In the genomic region with DNA sequence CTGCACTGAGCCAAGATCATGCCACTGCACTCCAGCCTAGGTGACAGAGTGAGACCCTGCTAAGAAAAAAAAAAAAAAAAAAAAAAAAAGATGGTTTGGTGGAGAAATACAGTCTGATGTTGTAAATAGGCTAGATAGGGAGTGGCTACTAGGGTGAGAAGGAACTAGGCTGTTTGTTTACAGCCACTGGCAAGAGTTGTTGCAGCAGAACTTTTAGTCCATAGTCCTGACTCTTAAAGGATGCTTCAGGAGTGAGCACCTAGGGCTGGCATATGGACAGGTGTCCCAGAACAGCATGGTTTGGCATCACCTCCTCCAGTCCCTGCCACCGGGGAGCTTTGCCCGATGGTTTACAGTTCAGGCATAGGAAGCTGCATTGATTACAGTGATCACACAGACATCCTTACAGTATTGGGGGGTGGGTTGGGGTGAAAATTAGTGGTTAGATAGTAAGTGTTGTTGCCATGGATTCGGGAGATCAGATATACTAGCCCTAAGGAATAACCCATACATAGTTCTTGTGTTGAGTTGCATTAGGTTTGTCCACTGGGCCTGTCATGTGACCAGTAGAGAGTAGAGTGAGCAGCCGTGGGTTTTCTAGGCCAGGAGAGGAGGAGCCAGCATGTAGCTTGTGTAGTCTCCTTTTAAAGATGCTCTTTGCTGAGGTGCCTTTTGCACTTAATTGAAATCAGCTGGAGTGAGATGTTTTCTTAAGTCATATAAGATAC, we compare ENCODE assay signal across 17 cellular contexts. TPM values are rescaled to one million over a fixed set of nuclear protein-coding genes. Genes with fewer than 3 reads are reported as not detected.
DNase-seq lines count a peak whose midpoint lies in the region; ATAC-seq and TF ChIP-seq lines count a peak whose summit lies in the region.
"Had no signal": no experiment of that assay in that cellular context is flagged by ENCODE, and none has a peak within 500 bp of the region (broad histone marks: within the 10 kb centered on the region; RNA-seq: fewer than 3 reads in every experiment).

No MANE protein-coding gene starts in this region.

- H3K9me3 Mint-ChIP-seq in CD4-positive, alpha-beta T cell, result no peaks in the 10 kb centered on the region
- H3K9me3 Mint-ChIP-seq in endothelial cell (ENCODE audit: unreplicated experiment) (no peaks in the 10 kb centered on the region), natural killer cell (no peaks in the 10 kb centered on the region)
- H3K9me3 Mint-ChIP-seq in activated T-helper 2 cell treated with anti-CD3 and anti-CD28 coated beads, Interferon-gamma antibody, Interleukin-2, Interleukin-4, amounts not matched to agents 10 μg/mL and 5 μg/mL and 100 μg/mL, durations not matched to agents 14 hours and 24 hours and 36 hours, result no peaks in the 10 kb centered on the region
- H3K9me3 Mint-ChIP-seq: activated naive CD8-positive, alpha-beta T cell treated with anti-CD3 and anti-CD28 coated beads for 36 hours; stimulated activated naive CD8-positive, alpha-beta T cell treated with anti-CD3 and anti-CD28 coated beads, Interleukin-15, Interleukin-2, amounts not matched to agents 100 ng/mL and 50 ng/mL, for 24 hours; T-helper 2 cell treated with Interferon-gamma antibody and Interleukin-4, amounts not matched to agents 5 μg/mL and 100 μg/mL, for 36 hours had no signal

- peak overlapping the region; percentile 6 for H3K27ac Mint-ChIP-seq in CD4-positive, alpha-beta T cell
- H3K27ac Mint-ChIP-seq in endothelial cell (ENCODE audit: unreplicated experiment) (peak overlapping the region; percentile 54), natural killer cell (peak overlapping the region; percentile 41 to 71)
- H3K27ac Mint-ChIP-seq in activated T-helper 2 cell treated with anti-CD3 and anti-CD28 coated beads, Interferon-gamma antibody, Interleukin-2, Interleukin-4, amounts not matched to agents 10 μg/mL and 5 μg/mL and 100 μg/mL, durations not matched to agents 14 hours and 24 hours and 36 hours, result no peak overlapping the region
- H3K27ac Mint-ChIP-seq: activated naive CD8-positive, alpha-beta T cell treated with anti-CD3 and anti-CD28 coated beads for 36 hours; stimulated activated naive CD8-positive, alpha-beta T cell treated with anti-CD3 and anti-CD28 coated beads, Interleukin-15, Interleukin-2, amounts not matched to agents 100 ng/mL and 50 ng/mL, for 24 hours; T-helper 2 cell treated with Interferon-gamma antibody and Interleukin-4, amounts not matched to agents 5 μg/mL and 100 μg/mL, for 36 hours had no signal

- no peak for ATAC-seq in CD4-positive, alpha-beta T cell (ENCODE audit: poor library complexity)
- ATAC-seq in natural killer cell, result no peak
- ATAC-seq in GM21367 (IDR thresholded peaks at IDR 0.05; ENCODE audit: unreplicated experiment), result no peak

- CTCF ChIA-PET in CD4-positive, alpha-beta T cell (lab: Charles Lee), result no interaction called here

- no peaks in the 10 kb centered on the region for H3K27me3 ChIP-seq in CD4-positive, alpha-beta T cell (ENCODE audit: control insufficient read depth, insufficient read depth, low read length)
- H3K27me3 ChIP-seq: vagina had no signal

- intact Hi-C loops in CD4-positive, alpha-beta T cell (cut with DNase I, micrococcal nuclease), result no loop called here
- intact Hi-C loops in natural killer cell (cut with micrococcal nuclease), result loop anchor here (5.0 kb wide), 1 partner anchor 61 kb away; no protein-coding TSS in a partner anchor
- intact Hi-C loops in activated T-helper 2 cell treated with anti-CD3 and anti-CD28 coated beads, Interferon-gamma antibody, Interleukin-2, Interleukin-4, amounts not matched to agents 10 μg/mL and 5 μg/mL and 100 μg/mL, durations not matched to agents 14 hours and 24 hours and 36 hours (cut with micrococcal nuclease), result no loop called here

- peaks cover 84% of the 10 kb centered on the region for H3K36me3 Mint-ChIP-seq in CD4-positive, alpha-beta T cell (ENCODE audit: low read depth)
- H3K36me3 Mint-ChIP-seq in endothelial cell (ENCODE audit: low read depth, unreplicated experiment) (peaks cover 16% of the 10 kb centered on the region), natural killer cell (no peaks in the 10 kb centered on the region)
- H3K36me3 Mint-ChIP-seq in activated T-helper 2 cell treated with anti-CD3 and anti-CD28 coated beads, Interferon-gamma antibody, Interleukin-2, Interleukin-4, amounts not matched to agents 10 μg/mL and 5 μg/mL and 100 μg/mL, durations not matched to agents 14 hours and 24 hours and 36 hours (ENCODE audit: low read depth), result peaks cover 52% of the 10 kb centered on the region

- no peak for TF ChIP-seq CTCF in CD4-positive, alpha-beta T cell (IDR thresholded peaks at IDR 0.05)
- no peak for TF ChIP-seq CTCF in endothelial cell (IDR thresholded peaks at IDR 0.05; ENCODE audit: unreplicated experiment)
- TF ChIP-seq CTCF in natural killer cell (IDR thresholded peaks at IDR 0.05), result no peak

- H3K4me1 Mint-ChIP-seq in CD4-positive, alpha-beta T cell (ENCODE audit: low read depth), result peaks cover 13% of the 10 kb centered on the region
- peaks cover 14% of the 10 kb centered on the region for H3K4me1 Mint-ChIP-seq in endothelial cell (ENCODE audit: unreplicated experiment)
- H3K4me1 Mint-ChIP-seq in natural killer cell, result peaks cover 38 to 45% of the 10 kb centered on the region in 2 donors
- peaks cover 10% of the 10 kb centered on the region for H3K4me1 Mint-ChIP-seq in activated T-helper 2 cell treated with anti-CD3 and anti-CD28 coated beads, Interferon-gamma antibody, Interleukin-2, Interleukin-4, amounts not matched to agents 10 μg/mL and 5 μg/mL and 100 μg/mL, durations not matched to agents 14 hours and 24 hours and 36 hours (ENCODE audit: low read depth)

- no peak for DNase-seq in CD4-positive, alpha-beta T cell
- DNase-seq in endothelial cell (ENCODE audit: low spot score), result no peak
- no peak for DNase-seq in natural killer cell
- DNase-seq in activated T-helper 2 cell treated with anti-CD3 and anti-CD28 coated beads, Interferon-gamma antibody, Interleukin-2, Interleukin-4, amounts not matched to agents 10 μg/mL and 5 μg/mL and 100 μg/mL, durations not matched to agents 14 hours and 24 hours and 36 hours (ENCODE audit: low spot score), result no peak
- no peak for DNase-seq in DMS 273 (lab: John Stamatoyannopoulos, UW; ENCODE audit: unreplicated experiment)
- no peak for DNase-seq in AML-193 (lab: John Stamatoyannopoulos, UW)
- DNase-seq: activated CD4-positive, alpha-beta T cell treated with anti-CD3 and anti-CD28 coated beads for 1 hour; activated CD8-positive, alpha-beta memory T cell treated with anti-CD3 and anti-CD28 coated beads, Interleukin-2, amount 50 U/mL, for 48 hours; activated naive CD8-positive, alpha-beta T cell treated with anti-CD3 and anti-CD28 coated beads for 36 hours; DMS153; Karpas-422; NCI-H1417 had no signal

- H3K27me3 Mint-ChIP-seq in CD4-positive, alpha-beta T cell, result no peaks in the 10 kb centered on the region
- H3K27me3 Mint-ChIP-seq in endothelial cell (ENCODE audit: unreplicated experiment) (peaks cover 3% of the 10 kb centered on the region), natural killer cell (ENCODE audit: low read depth in 2 of 2) (no peaks in the 10 kb centered on the region)
- H3K27me3 Mint-ChIP-seq in activated T-helper 2 cell treated with anti-CD3 and anti-CD28 coated beads, Interferon-gamma antibody, Interleukin-2, Interleukin-4, amounts not matched to agents 10 μg/mL and 5 μg/mL and 100 μg/mL, durations not matched to agents 14 hours and 24 hours and 36 hours (ENCODE audit: low read depth), result no peaks in the 10 kb centered on the region
- H3K27me3 Mint-ChIP-seq: activated naive CD8-positive, alpha-beta T cell treated with anti-CD3 and anti-CD28 coated beads for 36 hours; stimulated activated naive CD8-positive, alpha-beta T cell treated with anti-CD3 and anti-CD28 coated beads, Interleukin-15, Interleukin-2, amounts not matched to agents 100 ng/mL and 50 ng/mL, for 24 hours had no signal

- H3K9me3 ChIP-seq in CD4-positive, alpha-beta T cell (ENCODE audit: control insufficient read depth, low read length), result no peaks in the 10 kb centered on the region
- H3K9me3 ChIP-seq: vagina had no signal

- POLR2A ChIA-PET in CD4-positive, alpha-beta T cell (lab: Charles Lee), result no interaction called here

- no peak overlapping the region for H3K4me3 Mint-ChIP-seq in CD4-positive, alpha-beta T cell
- peak overlapping the region; percentile 24 for H3K4me3 Mint-ChIP-seq in endothelial cell (ENCODE audit: unreplicated experiment)
- peak overlapping the region; percentile 25 for H3K4me3 Mint-ChIP-seq in natural killer cell
- no peak overlapping the region for H3K4me3 Mint-ChIP-seq in activated T-helper 2 cell treated with anti-CD3 and anti-CD28 coated beads, Interferon-gamma antibody, Interleukin-2, Interleukin-4, amounts not matched to agents 10 μg/mL and 5 μg/mL and 100 μg/mL, durations not matched to agents 14 hours and 24 hours and 36 hours (ENCODE audit: low read depth)
- H3K4me3 Mint-ChIP-seq: activated naive CD8-positive, alpha-beta T cell treated with anti-CD3 and anti-CD28 coated beads for 36 hours; stimulated activated naive CD8-positive, alpha-beta T cell treated with anti-CD3 and anti-CD28 coated beads, Interleukin-15, Interleukin-2, amounts not matched to agents 100 ng/mL and 50 ng/mL, for 24 hours; T-helper 2 cell treated with Interferon-gamma antibody and Interleukin-4, amounts not matched to agents 5 μg/mL and 100 μg/mL, for 36 hours had no signal

- no peak overlapping the region for H3K27ac ChIP-seq in CD4-positive, alpha-beta T cell (ENCODE audit: low read depth, low read length)
- H3K27ac ChIP-seq: vagina had no signal

- no peak for TF ChIP-seq EP300 in Ishikawa (IDR thresholded peaks at IDR 0.05; ENCODE audit: borderline replicate concordance)

- no peak for TF ChIP-seq RAD21 in Ishikawa (IDR thresholded peaks at IDR 0.05; ENCODE audit: low read depth)

TF ChIP-seq in Ishikawa, 13 proteins besides CTCF, POLR2A, EP300 and RAD21:
- no peak for TF ChIP-seq FOXM1 (IDR thresholded peaks at IDR 0.05; ENCODE audit: borderline replicate concordance, low read depth)
- no peak for TF ChIP-seq TCF12 (IDR thresholded peaks at IDR 0.05; ENCODE audit: low read depth)
- no peak for TF ChIP-seq EGR1 (IDR thresholded peaks at IDR 0.05)
- no peak for TF ChIP-seq TEAD4 (IDR thresholded peaks at IDR 0.05)
- TF ChIP-seq, protein P1, sequence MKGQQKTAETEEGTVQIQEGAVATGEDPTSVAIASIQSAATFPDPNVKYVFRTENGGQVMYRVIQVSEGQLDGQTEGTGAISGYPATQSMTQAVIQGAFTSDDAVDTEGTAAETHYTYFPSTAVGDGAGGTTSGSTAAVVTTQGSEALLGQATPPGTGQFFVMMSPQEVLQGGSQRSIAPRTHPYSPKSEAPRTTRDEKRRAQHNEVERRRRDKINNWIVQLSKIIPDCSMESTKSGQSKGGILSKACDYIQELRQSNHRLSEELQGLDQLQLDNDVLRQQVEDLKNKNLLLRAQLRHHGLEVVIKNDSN (IDR thresholded peaks at IDR 0.05), result peak; percentile 81
- TF ChIP-seq ZBTB7A (IDR thresholded peaks at IDR 0.05; ENCODE audit: low read depth), result no peak

RNA-seq across cellular contexts. Expression of a gene that starts 35.9 kb away (rescaled TPM):
- total RNA-seq in CD4-positive, alpha-beta T cell, result 10 to 100 TPM; 21.2 to 22.2 TPM
- total RNA-seq in endothelial cell (ENCODE audit: unreplicated experiment), result 22.4 TPM
- 10 to 100 TPM; 18.0 to 20.5 (median 18.8) TPM for total RNA-seq in natural killer cell
- total RNA-seq in activated T-helper 2 cell treated with anti-CD3 and anti-CD28 coated beads, Interferon-gamma antibody, Interleukin-2, Interleukin-4, amounts not matched to agents 10 μg/mL and 5 μg/mL and 100 μg/mL, durations not matched to agents 14 hours and 24 hours and 36 hours, result 12.1 and 13.4 TPM in 2 replicates

Comparison
In these comparisons a context has a peak if more than half of its experiments do, and no peak if none do; other contexts are left out.
1. H3K4me3 Mint-ChIP-seq: peak in endothelial cell (single experiment) and natural killer cell (single experiment); none in CD4-positive, alpha-beta T cell (single experiment) and activated T-helper 2 cell treated with anti-CD3 and anti-CD28 coated beads, Interferon-gamma antibody, Interleukin-2, Interleukin-4, amounts not matched to agents 10 μg/mL and 5 μg/mL and 100 μg/mL, durations not matched to agents 14 hours and 24 hours and 36 hours (single experiment).